ENCODE assay signal across 24 cellular contexts in genomic region chr20:32468860-32469259, GRCh38.
DNase-seq lines count a peak whose midpoint lies in the region; ATAC-seq and TF ChIP-seq lines count a peak whose summit lies in the region.
"Had no signal": no experiment of that assay in that cellular context is flagged by ENCODE, and none has a peak within 500 bp of the region (broad histone marks: within the 10 kb centered on the region; RNA-seq: fewer than 3 reads in every experiment).

No MANE protein-coding gene starts in this region.

- WGBS in right cardiac atrium, result 74% methylated on average over 7 of the region's 7 CpGs
- whole genome bisulfite sequencing in trophoblast cell (ENCODE audit: extremely low coverage, insufficient coverage, insufficient read length), result no CpG with 5 or more reads among the region's 7 CpGs

- H2AK5ac ChIP-seq in trophoblast cell (ENCODE audit: low read length), result peak overlapping the region; percentile 25

- H4K91ac ChIP-seq in trophoblast cell (ENCODE audit: low read depth, low read length), result no peak overlapping the region

- H4K8ac ChIP-seq in trophoblast cell (ENCODE audit: low read depth, low read length), result no peak overlapping the region

- H3K9me3 ChIP-seq in right cardiac atrium (ENCODE audit: control insufficient read depth, low read length) (no peaks in the 10 kb centered on the region), trophoblast cell (ENCODE audit: insufficient read depth, low read depth, low read length) (peaks cover 1% of the 10 kb centered on the region), upper lobe of right lung (no peaks in the 10 kb centered on the region)
- H3K9me3 ChIP-seq: SJCRH30 had no signal

- H3K9me3 Mint-ChIP-seq in activated T-helper 2 cell treated with anti-CD3 and anti-CD28 coated beads, Interferon-gamma antibody, Interleukin-2, Interleukin-4, amounts not matched to agents 10 μg/mL and 5 μg/mL and 100 μg/mL, durations not matched to agents 14 hours and 24 hours and 36 hours, result no peaks in the 10 kb centered on the region
- H3K9me3 Mint-ChIP-seq: T-helper 1 cell treated with Interleukin-12 subunit alpha and Interleukin-12 subunit beta and Interleukin-4 antibody, amounts not matched to agents 30 μg/mL and 1 μg/mL, for 36 hours had no signal

- no peak overlapping the region for H3K23ac ChIP-seq in trophoblast cell (ENCODE audit: low read length)

- H3K79me1 ChIP-seq in trophoblast cell (ENCODE audit: low read length), result peaks cover 3% of the 10 kb centered on the region

- H3K27me3 Mint-ChIP-seq in activated T-helper 2 cell treated with anti-CD3 and anti-CD28 coated beads, Interferon-gamma antibody, Interleukin-2, Interleukin-4, amounts not matched to agents 10 μg/mL and 5 μg/mL and 100 μg/mL, durations not matched to agents 14 hours and 24 hours and 36 hours (ENCODE audit: low read depth), result no peaks in the 10 kb centered on the region

- no peaks in the 10 kb centered on the region for H3K4me1 Mint-ChIP-seq in activated T-helper 2 cell treated with anti-CD3 and anti-CD28 coated beads, Interferon-gamma antibody, Interleukin-2, Interleukin-4, amounts not matched to agents 10 μg/mL and 5 μg/mL and 100 μg/mL, durations not matched to agents 14 hours and 24 hours and 36 hours (ENCODE audit: low read depth)

- H3K4me3 ChIP-seq in right cardiac atrium (ENCODE audit: low read length), result no peak overlapping the region
- no peak overlapping the region for H3K4me3 ChIP-seq in trophoblast cell (ENCODE audit: low read depth, low read length)
- H3K4me3 ChIP-seq in upper lobe of right lung, result no peak overlapping the region
- H3K4me3 ChIP-seq: coronary artery, GM23248, SJCRH30 had no signal

- H3K36me3 ChIP-seq in trophoblast cell (ENCODE audit: control insufficient read depth in 1 of 2, insufficient read depth in 2 of 2, low read length in 2 of 2) (peaks cover 68 to 76% of the 10 kb centered on the region in 2 experiments), upper lobe of right lung (no peaks in the 10 kb centered on the region)
- H3K36me3 ChIP-seq: SJCRH30 had no signal

- intact Hi-C loops in Right ventricle myocardium superior (cut with DNase I), result no loop called here
- intact Hi-C loops in left ventricle myocardium superior (cut with micrococcal nuclease), result no loop called here
- intact Hi-C loops in right cardiac atrium (cut with DNase I), result no loop called here
- intact Hi-C loops in upper lobe of right lung (cut with DNase I), result no loop called here
- intact Hi-C loops in activated T-helper 2 cell treated with anti-CD3 and anti-CD28 coated beads, Interferon-gamma antibody, Interleukin-2, Interleukin-4, amounts not matched to agents 10 μg/mL and 5 μg/mL and 100 μg/mL, durations not matched to agents 14 hours and 24 hours and 36 hours (cut with micrococcal nuclease), result no loop called here

- TF ChIP-seq CTCF in upper lobe of right lung (IDR thresholded peaks at IDR 0.05), result no peak

- H3K27ac ChIP-seq in right cardiac atrium (ENCODE audit: low read length), result no peak overlapping the region
- H3K27ac ChIP-seq in trophoblast cell (ENCODE audit: low read depth, low read length), result no peak overlapping the region
- H3K27ac ChIP-seq in upper lobe of right lung, result peak overlapping the region; percentile 56
- H3K27ac ChIP-seq: C4-2B, epithelial cell of prostate, GM23248, SJCRH30, WERI-Rb-1 had no signal

- H4K12ac ChIP-seq in trophoblast cell (ENCODE audit: low read depth, low read length), result no peak overlapping the region

- H2BK12ac ChIP-seq in trophoblast cell (ENCODE audit: low read length), result no peak overlapping the region

- H3K4me3 Mint-ChIP-seq in activated T-helper 2 cell treated with anti-CD3 and anti-CD28 coated beads, Interferon-gamma antibody, Interleukin-2, Interleukin-4, amounts not matched to agents 10 μg/mL and 5 μg/mL and 100 μg/mL, durations not matched to agents 14 hours and 24 hours and 36 hours (ENCODE audit: low read depth), result no peak overlapping the region
- H3K4me3 Mint-ChIP-seq: T-helper 1 cell treated with Interleukin-12 subunit alpha and Interleukin-12 subunit beta and Interleukin-4 antibody, amounts not matched to agents 30 μg/mL and 1 μg/mL, for 36 hours had no signal

- H3K27ac Mint-ChIP-seq in activated T-helper 2 cell treated with anti-CD3 and anti-CD28 coated beads, Interferon-gamma antibody, Interleukin-2, Interleukin-4, amounts not matched to agents 10 μg/mL and 5 μg/mL and 100 μg/mL, durations not matched to agents 14 hours and 24 hours and 36 hours, result no peak overlapping the region
- H3K27ac Mint-ChIP-seq: T-helper 1 cell treated with Interleukin-12 subunit alpha and Interleukin-12 subunit beta and Interleukin-4 antibody, amounts not matched to agents 30 μg/mL and 1 μg/mL, for 36 hours had no signal

- no peak overlapping the region for H3K14ac ChIP-seq in trophoblast cell (ENCODE audit: low read length)

- H3K4ac ChIP-seq in trophoblast cell (ENCODE audit: low read depth, low read length), result peak overlapping the region; percentile 39

- ATAC-seq in Right ventricle myocardium superior (ENCODE audit: poor library complexity) (no peak), left ventricle myocardium superior (no peak), right cardiac atrium (no peak), upper lobe of right lung (no peak)

- H3K4me2 ChIP-seq in trophoblast cell (ENCODE audit: low read length), result no peak overlapping the region

- peak overlapping the region; percentile 79 for H3K18ac ChIP-seq in trophoblast cell (ENCODE audit: low read length)

- H2BK120ac ChIP-seq in trophoblast cell (ENCODE audit: insufficient read depth, low read length, poor library complexity), result no peak overlapping the region

- no peak overlapping the region for H2BK5ac ChIP-seq in trophoblast cell (ENCODE audit: low read depth, low read length, poor library complexity)

- peak; percentile 37 for DNase-seq in Right ventricle myocardium superior
- DNase-seq in left ventricle myocardium superior, result no peak
- peak in 2 of 3 donors; percentile 24 to 43 for DNase-seq in right cardiac atrium
- no peak for DNase-seq in trophoblast cell
- no peak for DNase-seq in upper lobe of right lung
- no peak for DNase-seq in NCI-H2081 (lab: John Stamatoyannopoulos, UW)
- DNase-seq in activated T-helper 2 cell treated with anti-CD3 and anti-CD28 coated beads, Interferon-gamma antibody, Interleukin-2, Interleukin-4, amounts not matched to agents 10 μg/mL and 5 μg/mL and 100 μg/mL, durations not matched to agents 14 hours and 24 hours and 36 hours (ENCODE audit: low spot score), result no peak
- no peak for DNase-seq in HT-29 (ENCODE audit: low spot score)
- DNase-seq: activated CD4-positive, alpha-beta T cell treated with anti-CD3 and anti-CD28 coated beads, Interleukin-2, amount 50 U/mL, for 4 hours; activated naive CD4-positive, alpha-beta T cell; foreskin fibroblast; GM23248; midbrain; NCI-H1417 treated with DMSO at 0.1 percent for 48 hours; NCI-H2171 treated with DMSO at 0.1 percent for 48 hours; NCI-H69; retina; SJCRH30; stimulated activated naive CD4-positive, alpha-beta T cell; WERI-Rb-1 had no signal

- H3K9ac ChIP-seq in trophoblast cell (ENCODE audit: low read length), result no peak overlapping the region
- H3K9ac ChIP-seq: GM23248 had no signal

- no peak overlapping the region for H2AFZ ChIP-seq in trophoblast cell (ENCODE audit: insufficient read depth, low read length, poor library complexity)
- H2AFZ ChIP-seq: GM23248 had no signal

- H3K4me1 ChIP-seq in right cardiac atrium (ENCODE audit: control insufficient read depth, insufficient read depth, low read length), result peaks cover 7% of the 10 kb centered on the region
- H3K4me1 ChIP-seq in trophoblast cell (ENCODE audit: control insufficient read depth in 1 of 2, insufficient read depth in 2 of 2, low read length in 2 of 2), result peaks cover 16 to 24% of the 10 kb centered on the region in 2 experiments
- peaks cover 70% of the 10 kb centered on the region for H3K4me1 ChIP-seq in upper lobe of right lung
- H3K4me1 ChIP-seq: SJCRH30 had no signal

- no peaks in the 10 kb centered on the region for H3K36me3 Mint-ChIP-seq in activated T-helper 2 cell treated with anti-CD3 and anti-CD28 coated beads, Interferon-gamma antibody, Interleukin-2, Interleukin-4, amounts not matched to agents 10 μg/mL and 5 μg/mL and 100 μg/mL, durations not matched to agents 14 hours and 24 hours and 36 hours (ENCODE audit: low read depth)

- no peaks in the 10 kb centered on the region for H3K27me3 ChIP-seq in right cardiac atrium (ENCODE audit: control insufficient read depth, insufficient read depth)
- H3K27me3 ChIP-seq in trophoblast cell (ENCODE audit: insufficient read depth, low read length), result no peaks in the 10 kb centered on the region
- H3K27me3 ChIP-seq in upper lobe of right lung, result no peaks in the 10 kb centered on the region
- H3K27me3 ChIP-seq: SJCRH30 had no signal

- peaks cover 2% of the 10 kb centered on the region for H3K79me2 ChIP-seq in trophoblast cell (ENCODE audit: control insufficient read depth, insufficient read depth, low read length, poor library complexity)

Comparison
In these comparisons a context has a peak if more than half of its experiments do, and no peak if none do; other contexts are left out.
1. DNase-seq: peak in Right ventricle myocardium superior (single experiment) and right cardiac atrium (2 of 3); none in left ventricle myocardium superior (single experiment), trophoblast cell (0 of 2), upper lobe of right lung (single experiment), NCI-H2081 (0 of 2), activated T-helper 2 cell treated with anti-CD3 and anti-CD28 coated beads, Interferon-gamma antibody, Interleukin-2, Interleukin-4, amounts not matched to agents 10 μg/mL and 5 μg/mL and 100 μg/mL, durations not matched to agents 14 hours and 24 hours and 36 hours (single experiment) and HT-29 (single experiment).